ENCODE assay signal across 25 cellular contexts in the genomic region with DNA sequence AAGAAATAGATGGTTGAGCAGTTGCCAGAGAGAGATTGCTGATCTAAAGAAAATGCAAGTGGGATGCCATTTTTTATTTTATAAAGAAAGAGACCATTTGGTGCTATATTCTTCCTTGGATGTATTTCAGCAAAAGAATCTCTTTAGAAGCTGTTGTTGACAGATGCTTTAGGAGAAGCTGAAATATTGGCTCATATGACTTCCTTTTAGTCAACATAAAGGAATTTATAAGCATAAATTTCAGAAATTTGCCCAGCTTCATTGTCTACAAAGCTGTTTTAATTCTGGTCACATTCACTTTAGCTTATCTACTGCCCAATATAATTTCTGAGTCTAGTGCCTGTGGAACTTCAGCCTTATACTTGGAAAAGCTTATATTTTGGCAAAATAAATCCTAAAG. TPM values are rescaled to one million over a fixed set of nuclear protein-coding genes. Genes with fewer than 3 reads are reported as not detected.
A peak's percentile ranks its signal among the peaks of the same experiment; 100 is the strongest.
DNase-seq lines count a peak whose midpoint lies in the region; ATAC-seq and TF ChIP-seq lines count a peak whose summit lies in the region.
"Had no signal": no experiment of that assay in that cellular context is flagged by ENCODE, and none has a peak within 500 bp of the region (broad histone marks: within the 10 kb centered on the region; RNA-seq: fewer than 3 reads in every experiment).

No MANE protein-coding gene starts in this region.

- H3K4me1 ChIP-seq in RWPE2 (ENCODE audit: insufficient read depth, poor library complexity, severe bottlenecking) = peaks cover 16% of the 10 kb centered on the region
- H3K4me1 ChIP-seq in naive thymus-derived CD4-positive, alpha-beta T cell (ENCODE audit: control insufficient read depth in 2 of 2, insufficient read depth in 2 of 2, low read length in 2 of 2) = no peaks in the 10 kb centered on the region
- H3K4me1 ChIP-seq: psoas muscle had no signal

- peaks cover 6% of the 10 kb centered on the region for H3K36me3 Mint-ChIP-seq in osteocyte (ENCODE audit: unreplicated experiment)
- H3K36me3 Mint-ChIP-seq in naive thymus-derived CD4-positive, alpha-beta T cell = peaks cover 4 to 17% (median 7%) of the 10 kb centered on the region in 5 donors

- H3K9me3 ChIP-seq in RWPE2 (ENCODE audit: severe bottlenecking) = no peaks in the 10 kb centered on the region
- no peaks in the 10 kb centered on the region for H3K9me3 ChIP-seq in naive thymus-derived CD4-positive, alpha-beta T cell (ENCODE audit: control insufficient read depth in 2 of 3, low read length in 3 of 3)
- H3K9me3 ChIP-seq: psoas muscle, vagina had no signal

- ATAC-seq in RWPE2 (ENCODE audit: low read depth) (peak; percentile 23; the same call in 1 of the 3 replicates), HG03175 (IDR thresholded peaks at IDR 0.05; ENCODE audit: unreplicated experiment) (no peak), GM21723 (IDR thresholded peaks at IDR 0.05; ENCODE audit: unreplicated experiment) (no peak)
- ATAC-seq in naive thymus-derived CD4-positive, alpha-beta T cell = no peak
- ATAC-seq: left colon, psoas muscle had no signal

- peaks cover 12% of the 10 kb centered on the region for H3K4me1 Mint-ChIP-seq in osteocyte (ENCODE audit: unreplicated experiment)
- H3K4me1 Mint-ChIP-seq in naive thymus-derived CD4-positive, alpha-beta T cell = peaks cover 4 to 21% (median 12%) of the 10 kb centered on the region in 7 donors

- POLR2A ChIA-PET in naive thymus-derived CD4-positive, alpha-beta T cell (lab: Charles Lee) = no interaction called here

- TF ChIP-seq CTCF in RWPE2 (IDR thresholded peaks at IDR 0.05; ENCODE audit: poor library complexity, severe bottlenecking) = no peak
- TF ChIP-seq CTCF in osteocyte (IDR thresholded peaks at IDR 0.05) = no peak

- no peaks in the 10 kb centered on the region for H3K27me3 ChIP-seq in RWPE2 (ENCODE audit: insufficient read depth, poor library complexity, severe bottlenecking)
- no peaks in the 10 kb centered on the region for H3K27me3 ChIP-seq in naive thymus-derived CD4-positive, alpha-beta T cell (ENCODE audit: control insufficient read depth in 2 of 2, insufficient read depth in 2 of 2, low read length in 2 of 2)
- H3K27me3 ChIP-seq: vagina had no signal

- peak overlapping the region; percentile 45 for H3K27ac ChIP-seq in RWPE2 (ENCODE audit: poor library complexity, severe bottlenecking)
- peak overlapping the region; percentile 29 for H3K27ac ChIP-seq in epithelial cell of prostate
- no peak overlapping the region for H3K27ac ChIP-seq in naive thymus-derived CD4-positive, alpha-beta T cell (ENCODE audit: low read depth, low read length)
- H3K27ac ChIP-seq: psoas muscle, vagina, WERI-Rb-1 had no signal

- H3K27ac Mint-ChIP-seq in osteocyte (ENCODE audit: unreplicated experiment) = peak overlapping the region; percentile 47
- H3K27ac Mint-ChIP-seq in naive thymus-derived CD4-positive, alpha-beta T cell = no peak overlapping the region

- intact Hi-C loops in naive thymus-derived CD4-positive, alpha-beta T cell (cut with micrococcal nuclease) = loop anchor here in 1 of 2 donors (5.0 kb wide), 1 partner anchor 36 kb away; a partner anchor contains a TSS

- H3K27me3 Mint-ChIP-seq in osteocyte (ENCODE audit: unreplicated experiment) = no peaks in the 10 kb centered on the region
- no peaks in the 10 kb centered on the region for H3K27me3 Mint-ChIP-seq in naive thymus-derived CD4-positive, alpha-beta T cell

- H3K4me3 ChIP-seq in RWPE2 (ENCODE audit: severe bottlenecking) = no peak overlapping the region
- H3K4me3 ChIP-seq in naive thymus-derived CD4-positive, alpha-beta T cell (ENCODE audit: low read length) = no peak overlapping the region
- H3K4me3 ChIP-seq: psoas muscle, vagina had no signal

- peaks cover 23% of the 10 kb centered on the region for H3K36me3 ChIP-seq in RWPE2 (ENCODE audit: low read depth)
- no peaks in the 10 kb centered on the region for H3K36me3 ChIP-seq in naive thymus-derived CD4-positive, alpha-beta T cell (ENCODE audit: control insufficient read depth in 2 of 3, insufficient read depth in 3 of 3, low read length in 3 of 3)
- H3K36me3 ChIP-seq: WERI-Rb-1 had no signal

- H3K9me3 Mint-ChIP-seq in osteocyte (ENCODE audit: unreplicated experiment) = no peaks in the 10 kb centered on the region
- no peaks in the 10 kb centered on the region for H3K9me3 Mint-ChIP-seq in naive thymus-derived CD4-positive, alpha-beta T cell

- DNase-seq in EH (ENCODE audit: low read depth) = peak; percentile 54
- no peak for DNase-seq in RWPE2 (ENCODE audit: low spot score)
- no peak for DNase-seq in epithelial cell of prostate (ENCODE audit: low read depth, low spot score)
- no peak for DNase-seq in osteocyte (ENCODE audit: extremely low spot score, unreplicated experiment)
- DNase-seq in pons (ENCODE audit: low spot score) = no peak
- no peak for DNase-seq in naive thymus-derived CD4-positive, alpha-beta T cell
- DNase-seq: activated CD4-positive, alpha-beta T cell treated with anti-CD3 and anti-CD28 coated beads, Interleukin-2, amount 50 U/mL, for 4 hours; activated effector memory CD4-positive, alpha-beta T cell treated with anti-CD3 and anti-CD28 coated beads, Interleukin-2, amount 50 U/mL, for 16 hours; caudate nucleus; COR-L47; DND-41; effector CD8-positive, alpha-beta T cell; GOT3; left colon; midbrain; NCI-H1417 treated with DMSO at 0.1 percent for 48 hours; NCI-H2171; NCI-H748 treated with DMSO at 0.1 percent for 48 hours; OCI-M1; psoas muscle; T-helper 2 cell; WERI-Rb-1 had no signal

- H3K4me3 Mint-ChIP-seq in osteocyte (ENCODE audit: unreplicated experiment) = no peak overlapping the region
- H3K4me3 Mint-ChIP-seq in naive thymus-derived CD4-positive, alpha-beta T cell = no peak overlapping the region

- CTCF ChIA-PET in naive thymus-derived CD4-positive, alpha-beta T cell (lab: Charles Lee) = interaction anchor here (0.6 kb wide), 1 partner anchor 216 kb away, joined by 4 read pairs; no protein-coding TSS in a partner anchor

RNA-seq across cellular contexts. Expression of a gene that starts 36.9 kb away (rescaled TPM):
- total RNA-seq in osteocyte = 96.4 and 101 TPM in 2 replicates
- total RNA-seq in naive thymus-derived CD4-positive, alpha-beta T cell = 100 to 1,000 TPM; 111 to 176 (median 133) TPM
- 100 to 1,000 TPM; 136 to 137 TPM for polyA plus RNA-seq in naive thymus-derived CD4-positive, alpha-beta T cell

RNA-seq across cellular contexts. Expression of a gene that starts 38.2 kb away (rescaled TPM):
- total RNA-seq in osteocyte = 7.2 and 8.4 TPM in 2 replicates
- 10 to 100 TPM in 2 of 5 experiments, 1 to 10 TPM in 3; 3.2 to 10.7 (median 7.1) TPM for total RNA-seq in naive thymus-derived CD4-positive, alpha-beta T cell
- 1 to 10 TPM; 3.2 to 4.2 TPM for polyA plus RNA-seq in naive thymus-derived CD4-positive, alpha-beta T cell
